ENCODE assay signal across 11 cellular contexts in genomic region chr1:4928186-4928585, GRCh38.
"Had no signal": no experiment of that assay in that cellular context is flagged by ENCODE, and none has a peak within 500 bp of the region (broad histone marks: within the 10 kb centered on the region; RNA-seq: fewer than 3 reads in every experiment).

No MANE protein-coding gene starts in this region.

- H2AFZ ChIP-seq: GM23248, GM23338 had no signal

- H3K4me3 ChIP-seq: GM23248, GM23338, HAP-1 had no signal

- ATAC-seq: GM23338, HCT116 had no signal

- H3K36me3 ChIP-seq: HAP-1 had no signal

- H3K9ac ChIP-seq: GM23248 had no signal

- H3K4me2 ChIP-seq: GM23338 had no signal

- FAIRE-seq: H1, H54 had no signal

- H3K4me1 ChIP-seq: HAP-1 had no signal

- DNase-seq: GM23248, GOT3, H7, H9, HCEC 1CT, HFFc6 had no signal

- H3K9me3 ChIP-seq: HAP-1 had no signal

- H3K27ac ChIP-seq: GM23248 had no signal
